Comparison of ENCODE assay signal across 21 cellular contexts in the genomic region with DNA sequence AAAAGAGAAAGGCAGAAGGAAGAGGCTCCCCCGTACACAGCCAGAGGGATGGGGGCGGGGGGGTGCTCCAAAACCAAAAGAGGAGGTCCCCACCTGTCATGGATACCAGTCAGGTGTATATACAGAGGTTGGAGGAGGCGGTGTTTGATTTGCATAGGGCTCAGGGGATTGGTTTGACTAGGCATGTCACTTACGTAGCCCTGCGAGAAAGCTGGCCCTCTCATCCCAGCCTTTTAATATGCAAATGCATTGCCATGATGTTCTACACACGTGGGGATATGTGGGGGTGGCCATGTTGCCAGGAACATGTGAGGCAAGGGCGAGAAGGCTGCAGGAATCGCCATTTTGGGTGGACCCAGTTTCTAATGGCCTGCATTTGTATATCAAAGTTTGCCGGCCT. TPM values are rescaled to one million over a fixed set of nuclear protein-coding genes. Genes with fewer than 3 reads are reported as not detected.
DNase-seq lines count a peak whose midpoint lies in the region; ATAC-seq and TF ChIP-seq lines count a peak whose summit lies in the region.
"Had no signal": no experiment of that assay in that cellular context is flagged by ENCODE, and none has a peak within 500 bp of the region (broad histone marks: within the 10 kb centered on the region; RNA-seq: fewer than 3 reads in every experiment).

No MANE protein-coding gene starts in this region.

- peaks cover 0 to 17% (median 0%) of the 10 kb centered on the region in 3 donors for H3K4me1 ChIP-seq in esophagus squamous epithelium
- H3K4me1 ChIP-seq: SJCRH30 had no signal

- H3K27me3 ChIP-seq in esophagus squamous epithelium, result no peaks in the 10 kb centered on the region
- H3K27me3 ChIP-seq: SJCRH30 had no signal

- TF ChIP-seq POLR2A in esophagus squamous epithelium (IDR thresholded peaks at IDR 0.05), result no peak

- H3K9me3 ChIP-seq in esophagus squamous epithelium, result no peaks in the 10 kb centered on the region
- H3K9me3 ChIP-seq: HAP-1, SJCRH30 had no signal

- H3K27ac ChIP-seq in esophagus squamous epithelium, result no peak overlapping the region
- H3K27ac ChIP-seq: PC-9, SJCRH30 had no signal

- 82 to 83% methylated on average over 9 of the region's 9 CpGs for WGBS in esophagus squamous epithelium, 2 donors

- DNase-seq in NCI-H1436 (lab: John Stamatoyannopoulos, UW) (peak; percentile 4), NCI-H1436 treated with DMSO at 0.1 percent for 48 hours (lab: John Stamatoyannopoulos, UW) (no peak), NCI-H1048 (lab: John Stamatoyannopoulos, UW) (peak; percentile 31), NCI-H69 (lab: John Stamatoyannopoulos, UW) (peak; percentile 83), left kidney (ENCODE audit: low read depth, low spot score) (peak; percentile 11), esophagus squamous epithelium (lab: John Stamatoyannopoulos, UW) (no peak), NCI-H2107 (lab: John Stamatoyannopoulos, UW) (no peak)
- DNase-seq: 8988T, DMS153, EL, KG1, NCI-H1417, NCI-H2081 treated with DMSO at 0.1 percent for 48 hours, NCI-H82, PC-9, SJCRH30 had no signal

- TF ChIP-seq CTCF in esophagus squamous epithelium (IDR thresholded peaks at IDR 0.05), result no peak

- H3K4me3 ChIP-seq in esophagus squamous epithelium, result no peak overlapping the region
- H3K4me3 ChIP-seq: HAP-1, PC-9, SJCRH30 had no signal

- H3K36me3 ChIP-seq in esophagus squamous epithelium, result no peaks in the 10 kb centered on the region
- H3K36me3 ChIP-seq: HAP-1, SJCRH30 had no signal

- ATAC-seq in HG03432 (IDR thresholded peaks at IDR 0.05; ENCODE audit: unreplicated experiment), result no peak

- intact Hi-C loops in esophagus squamous epithelium (cut with DNase I), result no loop called here

RNA-seq across cellular contexts. Expression of a gene that starts 38.6 kb away (rescaled TPM):
- 1 to 10 TPM; 1.1 to 3.8 (median 2.8) TPM for total RNA-seq in esophagus squamous epithelium
- total RNA-seq: B cell; HT-29; T-helper 1 cell treated with Interleukin-12 subunit alpha and Interleukin-12 subunit beta and Interleukin-4 antibody, amounts not matched to agents 30 ng/mL and 1 ng/mL, for 36 hours had no signal

Comparison
In these comparisons a context has a peak if more than half of its experiments do, and no peak if none do; other contexts are left out.
1. DNase-seq: peak in NCI-H1436 (single experiment), NCI-H1048 (single experiment), NCI-H69 (single experiment) and left kidney (single experiment); none in NCI-H1436 treated with DMSO at 0.1 percent for 48 hours (single experiment), esophagus squamous epithelium (single experiment) and NCI-H2107 (single experiment).